Comparison of ENCODE assay signal across 29 cellular contexts in genomic region chr16:86079185-86079885, GRCh38.
DNase-seq lines count a peak whose midpoint lies in the region; ATAC-seq and TF ChIP-seq lines count a peak whose summit lies in the region.
"Had no signal": no experiment of that assay in that cellular context is flagged by ENCODE, and none has a peak within 500 bp of the region (broad histone marks: within the 10 kb centered on the region; RNA-seq: fewer than 3 reads in every experiment).

No MANE protein-coding gene starts in this region.

- no peaks in the 10 kb centered on the region for H3K4me1 Mint-ChIP-seq in activated B cell treated with CpG ODN at 0.5 μM for 24 hours
- H3K4me1 Mint-ChIP-seq: CD14-positive monocyte; CD8-positive, alpha-beta memory T cell had no signal

- peaks cover 0 to 12% (median 7%) of the 10 kb centered on the region in 6 donors for H3K4me1 ChIP-seq in spleen
- peaks cover 5% of the 10 kb centered on the region for H3K4me1 ChIP-seq in lower lobe of right lung
- H3K4me1 ChIP-seq in left ventricle myocardium inferior = no peaks in the 10 kb centered on the region
- H3K4me1 ChIP-seq: BE2C, HAP-1 had no signal

- peaks cover 0 to 52% (median 0%) of the 10 kb centered on the region in 7 donors for H3K27me3 ChIP-seq in spleen (replicated peaks in 1 of 7)
- H3K27me3 ChIP-seq in lower lobe of right lung (ENCODE audit: low read depth) = peaks cover 14% of the 10 kb centered on the region
- peaks cover 92% of the 10 kb centered on the region for H3K27me3 ChIP-seq in left ventricle myocardium inferior (ENCODE audit: low read depth)
- H3K27me3 ChIP-seq: BE2C had no signal

- no peak for ATAC-seq in activated B cell treated with CpG ODN at 0.5 μM for 24 hours (ENCODE audit: low read depth)
- ATAC-seq in lower lobe of right lung = no peak
- no peak for ATAC-seq in HG03196 (IDR thresholded peaks at IDR 0.05; ENCODE audit: unreplicated experiment)
- ATAC-seq: GM12878, GM23338 had no signal

- peaks cover 21% of the 10 kb centered on the region for H3K27me3 Mint-ChIP-seq in activated B cell treated with CpG ODN at 0.5 μM for 24 hours

- no peak overlapping the region for H3K27ac ChIP-seq in spleen
- no peak overlapping the region for H3K27ac ChIP-seq in lower lobe of right lung
- no peak overlapping the region for H3K27ac ChIP-seq in left ventricle myocardium inferior (replicated peaks)
- H3K27ac ChIP-seq: 22Rv1, KMS-11 had no signal

- peak; percentile 1 for DNase-seq in activated CD8-positive, alpha-beta memory T cell treated with anti-CD3 and anti-CD28 coated beads, Interleukin-2, amount 50 U/mL, for 4 hours
- no peak for DNase-seq in activated CD8-positive, alpha-beta memory T cell treated with anti-CD3 and anti-CD28 coated beads for 24 hours
- DNase-seq in activated B cell treated with CpG ODN at 0.5 μM for 24 hours = peak; percentile 1
- DNase-seq in mesenteric fat pad (ENCODE audit: low spot score) = peak; percentile 60
- DNase-seq in spleen = peak; percentile 38
- DNase-seq in lower lobe of right lung = no peak
- DNase-seq in left ventricle myocardium inferior = no peak
- DNase-seq: ACHN; BE2C; CD8-positive, alpha-beta memory T cell; DMS 273 treated with DMSO at 0.1 percent for 48 hours; DMS79; EL; GDM1; HFFc6; IMR-90; NCI-H1048; NCI-H1417; NCI-H1694; NCI-H2029 treated with DMSO at 0.1 percent for 48 hours; NCI-H2227 treated with DMSO at 0.1 percent for 48 hours; NCI-H526 treated with DMSO at 0.1 percent for 48 hours had no signal

- intact Hi-C loops in activated B cell treated with CpG ODN at 0.5 μM for 24 hours (cut with micrococcal nuclease) = no loop called here
- intact Hi-C loops in spleen (cut with DNase I; ENCODE audit: low total_unique reads) = loop anchor here (10.0 kb wide), 1 partner anchor 265 kb away; no protein-coding TSS in a partner anchor
- intact Hi-C loops in lower lobe of right lung (cut with DNase I) = loop anchor here (10.0 kb wide), 1 partner anchor 415 kb away; no protein-coding TSS in a partner anchor
- intact Hi-C loops in left ventricle myocardium inferior (cut with micrococcal nuclease) = no loop called here

- 83 to 91% (median 85%) methylated on average over 17 of the region's 17 CpGs for WGBS in spleen, 5 donors

- no peaks in the 10 kb centered on the region for H3K36me3 Mint-ChIP-seq in activated B cell treated with CpG ODN at 0.5 μM for 24 hours (ENCODE audit: low read depth)
- H3K36me3 Mint-ChIP-seq: CD14-positive monocyte; CD8-positive, alpha-beta memory T cell had no signal

- H3K4me3 Mint-ChIP-seq in activated B cell treated with CpG ODN at 0.5 μM for 24 hours = no peak overlapping the region
- H3K4me3 Mint-ChIP-seq: CD14-positive monocyte; CD8-positive, alpha-beta memory T cell; GM23338; HFFc6 had no signal

- H3K36me3 ChIP-seq in spleen (no peaks in the 10 kb centered on the region), lower lobe of right lung (no peaks in the 10 kb centered on the region), left ventricle myocardium inferior (no peaks in the 10 kb centered on the region)
- H3K36me3 ChIP-seq: BE2C, HAP-1 had no signal

- H3K9me3 Mint-ChIP-seq in activated B cell treated with CpG ODN at 0.5 μM for 24 hours = no peaks in the 10 kb centered on the region
- H3K9me3 Mint-ChIP-seq: CD8-positive, alpha-beta memory T cell; GM23338; HFFc6 had no signal

- TF ChIP-seq CTCF in activated B cell treated with CpG ODN at 0.5 μM for 24 hours (IDR thresholded peaks at IDR 0.05) (no peak), spleen (IDR thresholded peaks at IDR 0.05 in 8 of 11, conservative IDR thresholded peaks at IDR 0.05 in 3 of 11) (no peak), lower lobe of right lung (IDR thresholded peaks at IDR 0.05) (no peak), left ventricle myocardium inferior (IDR thresholded peaks at IDR 0.05; ENCODE audit: borderline replicate concordance) (no peak)

- CTCF ChIA-PET in activated B cell treated with CpG ODN at 0.5 μM for 24 hours (lab: Charles Lee) = no interaction called here

- H3K9me3 ChIP-seq in spleen (no peaks in the 10 kb centered on the region), lower lobe of right lung (no peaks in the 10 kb centered on the region), left ventricle myocardium inferior (replicated peaks) (no peaks in the 10 kb centered on the region)
- H3K9me3 ChIP-seq: BE2C, HAP-1 had no signal

- no peak overlapping the region for H3K4me3 ChIP-seq in spleen
- no peak overlapping the region for H3K4me3 ChIP-seq in lower lobe of right lung
- H3K4me3 ChIP-seq in left ventricle myocardium inferior = no peak overlapping the region
- H3K4me3 ChIP-seq: GM12878, GM23338, HAP-1 had no signal

- POLR2A ChIA-PET in activated B cell treated with CpG ODN at 0.5 μM for 24 hours (lab: Charles Lee) = no interaction called here

- H3K27ac Mint-ChIP-seq in activated B cell treated with CpG ODN at 0.5 μM for 24 hours = no peak overlapping the region
- H3K27ac Mint-ChIP-seq: CD14-positive monocyte; CD8-positive, alpha-beta memory T cell; GM23338; HFFc6 had no signal

- no peak for TF ChIP-seq POLR2A in spleen (IDR thresholded peaks at IDR 0.05)

Comparison
In these comparisons a context has a peak if more than half of its experiments do, and no peak if none do; other contexts are left out.
1. DNase-seq: peak in activated CD8-positive, alpha-beta memory T cell treated with anti-CD3 and anti-CD28 coated beads, Interleukin-2, amount 50 U/mL, for 4 hours (single experiment), activated B cell treated with CpG ODN at 0.5 μM for 24 hours (single experiment), mesenteric fat pad (single experiment) and spleen (single experiment); none in activated CD8-positive, alpha-beta memory T cell treated with anti-CD3 and anti-CD28 coated beads for 24 hours (single experiment), lower lobe of right lung (single experiment) and left ventricle myocardium inferior (single experiment).
2. intact Hi-C loops: an anchor here in spleen (10.0 kb wide) and lower lobe of right lung (10.0 kb wide); none called in activated B cell treated with CpG ODN at 0.5 μM for 24 hours and left ventricle myocardium inferior.